In genomic region chr5:102375256-102375655, GRCh38 we compare ENCODE assay signal across 24 cellular contexts.
"Had no signal": no experiment of that assay in that cellular context is flagged by ENCODE, and none has a peak within 500 bp of the region (broad histone marks: within the 10 kb centered on the region; RNA-seq: fewer than 3 reads in every experiment).

No MANE protein-coding gene starts in this region.

- DNase-seq: activated B cell treated with CpG ODN at 0.5 μM for 24 hours; activated CD4-positive, alpha-beta T cell treated with anti-CD3 and anti-CD28 coated beads, Interleukin-2, amount 50 U/mL, for 1 hour; activated CD8-positive, alpha-beta T cell treated with anti-CD3 and anti-CD28 coated beads for 36 hours; activated gamma-delta T cell treated with Interleukin-2 at 50 U/mL for 16 hours; activated naive CD4-positive, alpha-beta T cell treated with anti-CD3 and anti-CD28 coated beads, Interleukin-2, amount 50 U/mL, for 16 hours; activated T-cell treated with anti-CD3 and anti-CD28 coated beads, Interleukin-2, amount 50 U/mL, for 4 hours; amygdala; left cardiac atrium; mammary epithelial cell; naive thymus-derived CD4-positive, alpha-beta T cell; nucleus accumbens; pancreas; stimulated activated CD4-positive, alpha-beta T cell treated with anti-CD3 and anti-CD28 coated beads, Interleukin-15, amount 100 ng/mL, for 24 hours; stimulated activated CD4-positive, alpha-beta T cell treated with anti-CD3 and anti-CD28 coated beads, Interleukin-2, amount 100 ng/mL, for 24 hours; stimulated activated naive B cell treated with anti-CD40 and anti-IgM and Interleukin-4, amounts not matched to agents 10 μg/mL and 1 μg/mL and 100 μg/mL, for 72 hours; stomach had no signal

- ATAC-seq: activated CD8-positive, alpha-beta T cell treated with anti-CD3 and anti-CD28 coated beads for 36 hours; activated T-cell treated with anti-CD3 and anti-CD28 coated beads, Interleukin-2, amount 50 U/mL, for 4 hours; activated T-helper 17 cell treated with anti-CD3 and anti-CD28 coated beads, Interleukin-2, amount 50 U/mL, for 72 hours; gastroesophageal sphincter; left cardiac atrium; naive thymus-derived CD4-positive, alpha-beta T cell; pancreas; stimulated activated naive B cell treated with anti-CD40 and anti-IgM and Interleukin-4, amounts not matched to agents 10 μg/mL and 1 μg/mL and 100 μg/mL, for 72 hours had no signal

- H3K36me3 ChIP-seq: gastroesophageal sphincter, pancreas, prostate gland, right atrium auricular region, stomach, suprapubic skin, tibial nerve had no signal

- H3K9me3 ChIP-seq: pancreas, prostate gland, suprapubic skin had no signal

- H3K27me3 ChIP-seq: gastroesophageal sphincter, hepatocyte, pancreas, right atrium auricular region, stomach, suprapubic skin, tibial nerve had no signal

- H3K4me1 ChIP-seq: gastroesophageal sphincter, pancreas, prostate gland, right atrium auricular region, stomach, suprapubic skin, tibial nerve had no signal

- H3K4me2 ChIP-seq: hepatocyte had no signal

- H2AFZ ChIP-seq: hepatocyte had no signal

- H3K4me3 ChIP-seq: coronary artery, gastroesophageal sphincter, hepatocyte, pancreas, prostate gland, right atrium auricular region, stomach, suprapubic skin, tibial nerve had no signal

- H3K27ac ChIP-seq: coronary artery, gastroesophageal sphincter, hepatocyte, pancreas, prostate gland, right atrium auricular region, stomach, suprapubic skin, tibial nerve had no signal
